In the genomic region with DNA sequence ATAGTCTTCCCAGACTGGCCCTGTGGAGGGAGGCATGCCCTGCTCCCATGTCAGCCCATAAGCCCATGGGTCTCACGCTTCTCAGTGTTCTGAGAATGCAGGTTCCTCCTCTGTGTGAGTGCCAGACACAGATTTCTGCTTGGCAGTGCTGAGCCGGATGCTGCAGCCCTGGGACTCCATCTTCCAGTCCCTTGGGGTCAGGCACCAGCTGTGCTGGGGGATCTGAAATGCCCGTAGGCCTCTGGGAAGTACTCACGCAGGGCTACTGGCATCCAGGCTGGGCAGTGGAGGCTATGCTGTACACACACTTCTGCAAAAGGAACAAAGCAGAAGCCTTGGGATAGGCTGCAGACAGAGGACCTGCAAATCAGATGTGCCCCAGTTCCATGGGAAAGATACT, we compare ENCODE assay signal across 25 cellular contexts.
"Had no signal": no experiment of that assay in that cellular context is flagged by ENCODE, and none has a peak within 500 bp of the region (broad histone marks: within the 10 kb centered on the region; RNA-seq: fewer than 3 reads in every experiment).

No MANE protein-coding gene starts in this region.

- H3K27me3 Mint-ChIP-seq: activated CD4-positive, alpha-beta memory T cell treated with anti-CD3 and anti-CD28 coated beads for 36 hours; activated CD4-positive, alpha-beta T cell treated with anti-CD3 and anti-CD28 coated beads for 36 hours; activated CD4-positive, alpha-beta T cell treated with anti-CD3 and anti-CD28 coated beads, Interleukin-2, amount 10 ng/mL, durations not matched to agents 24 days and 14 days; activated naive CD8-positive, alpha-beta T cell; activated T-helper 17 cell treated with anti-CD3 and anti-CD28 coated beads, Interleukin-2, amount 50 U/mL, for 72 hours; effector memory CD8-positive, alpha-beta T cell had no signal

- H3K4me3 Mint-ChIP-seq: activated CD4-positive, alpha-beta memory T cell treated with anti-CD3 and anti-CD28 coated beads for 36 hours; activated CD4-positive, alpha-beta T cell treated with anti-CD3 and anti-CD28 coated beads for 36 hours; activated CD4-positive, alpha-beta T cell treated with anti-CD3 and anti-CD28 coated beads, Interleukin-2, amount 10 ng/mL, durations not matched to agents 24 days and 14 days; activated naive CD8-positive, alpha-beta T cell; activated T-cell treated with anti-CD3 and anti-CD28 coated beads, Interleukin-2, amount 50 U/mL, for 4 hours; activated T-helper 17 cell treated with anti-CD3 and anti-CD28 coated beads, Interleukin-2, amount 50 U/mL, for 72 hours; effector memory CD8-positive, alpha-beta T cell had no signal

- H3K27ac Mint-ChIP-seq: activated CD4-positive, alpha-beta memory T cell treated with anti-CD3 and anti-CD28 coated beads for 36 hours; activated CD4-positive, alpha-beta T cell treated with anti-CD3 and anti-CD28 coated beads for 36 hours; activated CD4-positive, alpha-beta T cell treated with anti-CD3 and anti-CD28 coated beads, Interleukin-2, amount 10 ng/mL, durations not matched to agents 24 days and 14 days; activated naive CD8-positive, alpha-beta T cell; activated T-helper 17 cell treated with anti-CD3 and anti-CD28 coated beads, Interleukin-2, amount 50 U/mL, for 72 hours; effector memory CD8-positive, alpha-beta T cell had no signal

- H3K4me3 ChIP-seq: body of pancreas, esophagus muscularis mucosa, gastrocnemius medialis had no signal

- DNase-seq: activated CD4-positive, alpha-beta memory T cell treated with anti-CD3 and anti-CD28 coated beads for 36 hours; activated CD4-positive, alpha-beta T cell treated with anti-CD3 and anti-CD28 coated beads for 36 hours; activated CD4-positive, alpha-beta T cell treated with anti-CD3 and anti-CD28 coated beads, Interleukin-2, amount 10 ng/mL, durations not matched to agents 24 days and 14 days; activated CD4-positive, CD25-positive, alpha-beta regulatory T cell; activated CD4-positive, CD25-positive, alpha-beta regulatory T cell treated with anti-CD3 and anti-CD28 coated beads, Interleukin-2, amount 50 U/mL, for 72 hours; activated effector memory CD4-positive, alpha-beta T cell treated with Interleukin-2 at 50 U/mL for 16 hours; activated gamma-delta T cell treated with Interleukin-2 at 50 U/mL for 16 hours; activated naive CD4-positive, alpha-beta T cell treated with anti-CD3 and anti-CD28 coated beads, Interleukin-2, amount 50 U/mL, for 16 hours; activated naive CD4-positive, alpha-beta T cell treated with Interleukin-2 at 50 U/mL for 16 hours; activated T-cell treated with anti-CD3 and anti-CD28 coated beads, Interleukin-2, amount 50 U/mL, for 4 hours; amniotic stem cell; anterior cingulate cortex; body of pancreas; caudate nucleus; cortex of kidney; dermis blood vessel endothelial cell; effector CD4-positive, alpha-beta T cell; effector memory CD8-positive, alpha-beta T cell; erythroblast; foreskin keratinocyte; gastrocnemius medialis; T-helper 2 cell had no signal

- H3K36me3 Mint-ChIP-seq: activated CD4-positive, alpha-beta memory T cell treated with anti-CD3 and anti-CD28 coated beads for 36 hours; activated naive CD8-positive, alpha-beta T cell had no signal

- H3K27me3 ChIP-seq: body of pancreas, esophagus muscularis mucosa, foreskin keratinocyte, gastrocnemius medialis had no signal

- H3K9me3 Mint-ChIP-seq: activated CD4-positive, alpha-beta T cell treated with anti-CD3 and anti-CD28 coated beads, Interleukin-2, amount 10 ng/mL, durations not matched to agents 24 days and 14 days had no signal

- ATAC-seq: activated CD4-positive, alpha-beta T cell treated with anti-CD3 and anti-CD28 coated beads for 36 hours; activated T-cell treated with anti-CD3 and anti-CD28 coated beads, Interleukin-2, amount 50 U/mL, for 4 hours; activated T-helper 17 cell treated with anti-CD3 and anti-CD28 coated beads, Interleukin-2, amount 50 U/mL, for 72 hours; body of pancreas; effector memory CD8-positive, alpha-beta T cell; foreskin keratinocyte; gastrocnemius medialis had no signal

- H3K4me1 ChIP-seq: body of pancreas, esophagus muscularis mucosa, foreskin keratinocyte, gastrocnemius medialis had no signal

- H3K36me3 ChIP-seq: esophagus muscularis mucosa, gastrocnemius medialis had no signal

- H3K4me1 Mint-ChIP-seq: activated CD4-positive, alpha-beta T cell treated with anti-CD3 and anti-CD28 coated beads for 36 hours; activated CD4-positive, alpha-beta T cell treated with anti-CD3 and anti-CD28 coated beads, Interleukin-2, amount 10 ng/mL, durations not matched to agents 24 days and 14 days; activated T-helper 17 cell treated with anti-CD3 and anti-CD28 coated beads, Interleukin-2, amount 50 U/mL, for 72 hours had no signal

- H3K27ac ChIP-seq: body of pancreas, esophagus muscularis mucosa, foreskin keratinocyte, gastrocnemius medialis had no signal

- H3K9me3 ChIP-seq: body of pancreas, esophagus muscularis mucosa, gastrocnemius medialis had no signal
